In the genomic region with DNA sequence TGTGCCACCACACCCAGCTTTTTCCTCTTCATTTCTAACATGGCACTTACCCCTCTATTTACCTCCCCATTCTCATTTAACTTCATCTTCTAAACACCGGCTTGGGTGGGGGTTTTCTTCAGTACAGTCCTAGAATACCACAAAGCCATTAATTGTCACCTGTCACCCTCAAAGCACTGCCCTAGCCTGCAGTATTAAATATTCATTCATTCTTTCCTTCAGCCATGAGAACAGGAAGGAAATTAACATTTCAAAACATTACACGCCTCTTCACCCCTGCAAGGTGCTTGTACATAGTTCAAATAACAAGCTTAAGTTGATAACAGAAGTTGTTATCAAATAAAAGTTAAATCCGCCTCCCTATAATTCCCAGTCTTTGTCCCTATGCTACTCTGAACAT, we compare ENCODE assay signal across 1 cellular context.
TF ChIP-seq lines count a peak whose summit lies in the region.

No MANE protein-coding gene starts in this region.

TF ChIP-seq in SK-N-SH, 30 proteins besides CTCF, POLR2A, EP300 and RAD21:
- TF ChIP-seq IRF3 (IDR thresholded peaks at IDR 0.05; ENCODE audit: low read depth, low read length), result no peak
- TF ChIP-seq RXRA (IDR thresholded peaks at IDR 0.05; ENCODE audit: borderline replicate concordance, low read depth), result no peak
- no peak for TF ChIP-seq JUND (IDR thresholded peaks at IDR 0.05)
- TF ChIP-seq MEF2A (IDR thresholded peaks at IDR 0.05; ENCODE audit: borderline replicate concordance, low read depth), result no peak
- no peak for TF ChIP-seq MAX (IDR thresholded peaks at IDR 0.05; ENCODE audit: low read depth)
- TF ChIP-seq TCF12 (IDR thresholded peaks at IDR 0.05), result no peak
- no peak for TF ChIP-seq FOXJ3 (CRISPR knock-in tag; IDR thresholded peaks at IDR 0.05)
- TF ChIP-seq FOXM1 (IDR thresholded peaks at IDR 0.05; ENCODE audit: low read depth), result no peak
- TF ChIP-seq, protein P1, sequence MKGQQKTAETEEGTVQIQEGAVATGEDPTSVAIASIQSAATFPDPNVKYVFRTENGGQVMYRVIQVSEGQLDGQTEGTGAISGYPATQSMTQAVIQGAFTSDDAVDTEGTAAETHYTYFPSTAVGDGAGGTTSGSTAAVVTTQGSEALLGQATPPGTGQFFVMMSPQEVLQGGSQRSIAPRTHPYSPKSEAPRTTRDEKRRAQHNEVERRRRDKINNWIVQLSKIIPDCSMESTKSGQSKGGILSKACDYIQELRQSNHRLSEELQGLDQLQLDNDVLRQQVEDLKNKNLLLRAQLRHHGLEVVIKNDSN (IDR thresholded peaks at IDR 0.05; ENCODE audit: borderline replicate concordance, low read depth), result no peak
- TF ChIP-seq, protein P2, sequence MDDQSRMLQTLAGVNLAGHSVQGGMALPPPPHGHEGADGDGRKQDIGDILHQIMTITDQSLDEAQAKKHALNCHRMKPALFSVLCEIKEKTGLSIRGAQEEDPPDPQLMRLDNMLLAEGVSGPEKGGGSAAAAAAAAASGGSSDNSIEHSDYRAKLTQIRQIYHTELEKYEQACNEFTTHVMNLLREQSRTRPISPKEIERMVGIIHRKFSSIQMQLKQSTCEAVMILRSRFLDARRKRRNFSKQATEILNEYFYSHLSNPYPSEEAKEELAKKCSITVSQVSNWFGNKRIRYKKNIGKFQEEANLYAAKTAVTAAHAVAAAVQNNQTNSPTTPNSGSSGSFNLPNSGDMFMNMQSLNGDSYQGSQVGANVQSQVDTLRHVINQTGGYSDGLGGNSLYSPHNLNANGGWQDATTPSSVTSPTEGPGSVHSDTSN (IDR thresholded peaks at IDR 0.05), result no peak
- no peak for TF ChIP-seq RCOR1 (IDR thresholded peaks at IDR 0.05; ENCODE audit: low read length)
- TF ChIP-seq SMC3 (IDR thresholded peaks at IDR 0.05; ENCODE audit: low read depth, low read length), result no peak
- TF ChIP-seq REST (IDR thresholded peaks at IDR 0.05; ENCODE audit: low read depth, low read length), result no peak
- no peak for TF ChIP-seq ZBTB33 (IDR thresholded peaks at IDR 0.05; ENCODE audit: borderline replicate concordance, low read depth)
